ENCODE assay signal across 20 cellular contexts in genomic region chr14:72254202-72254939, GRCh38.
DNase-seq lines count a peak whose midpoint lies in the region; ATAC-seq and TF ChIP-seq lines count a peak whose summit lies in the region.
"Had no signal": no experiment of that assay in that cellular context is flagged by ENCODE, and none has a peak within 500 bp of the region (broad histone marks: within the 10 kb centered on the region; RNA-seq: fewer than 3 reads in every experiment).

No MANE protein-coding gene starts in this region.

- H3K36me3 Mint-ChIP-seq in activated CD4-positive, alpha-beta T cell treated with anti-CD3 and anti-CD28 coated beads for 36 hours (ENCODE audit: low read depth), result no peaks in the 10 kb centered on the region
- H3K36me3 Mint-ChIP-seq in activated CD4-positive, alpha-beta T cell treated with anti-CD3 and anti-CD28 coated beads, Interleukin-2, amount 10 ng/mL, durations not matched to agents 7 days and 5 days (ENCODE audit: low read depth), result no peaks in the 10 kb centered on the region
- H3K36me3 Mint-ChIP-seq: CD4-positive, CD25-positive, alpha-beta regulatory T cell had no signal

- no peak for DNase-seq in activated CD4-positive, alpha-beta T cell treated with anti-CD3 and anti-CD28 coated beads for 36 hours
- no peak for DNase-seq in activated CD4-positive, alpha-beta T cell treated with anti-CD3 and anti-CD28 coated beads, Interleukin-2, amount 10 ng/mL, durations not matched to agents 7 days and 5 days
- DNase-seq in SW480 (ENCODE audit: low spot score) (peak; percentile 21), kidney tubule cell (ENCODE audit: low spot score) (peak; percentile 46), smooth muscle cell (lab: John Stamatoyannopoulos, UW; ENCODE audit: unreplicated experiment) (no peak), erythroblast (lab: John Stamatoyannopoulos, UW) (no peak)
- DNase-seq in effector memory CD4-positive, alpha-beta T cell, result no peak
- DNase-seq: CD4-positive, CD25-positive, alpha-beta regulatory T cell; COR-L47; DMS 273 treated with DMSO at 0.1 percent for 48 hours; DND-41; GOT3; NCI-H1092 treated with DMSO at 0.1 percent for 48 hours; NCI-H146; NCI-H2029 treated with DMSO at 0.1 percent for 48 hours; NCI-H2171; NCI-H446; NCI-H526 treated with DMSO at 0.1 percent for 48 hours had no signal

- TF ChIP-seq POLR2A in erythroblast (IDR thresholded peaks at IDR 0.05; ENCODE audit: low read length), result no peak

- H3K27ac ChIP-seq in smooth muscle cell (ENCODE audit: low read depth), result peak overlapping the region; percentile 6
- no peak overlapping the region for H3K27ac ChIP-seq in effector memory CD4-positive, alpha-beta T cell (ENCODE audit: insufficient read depth, low read length, poor library complexity, severe bottlenecking)

- no peak overlapping the region for H2AFZ ChIP-seq in smooth muscle cell (ENCODE audit: low read depth)

- POLR2A ChIA-PET in activated CD4-positive, alpha-beta T cell treated with anti-CD3 and anti-CD28 coated beads for 36 hours (lab: Charles Lee), result no interaction called here
- POLR2A ChIA-PET in activated CD4-positive, alpha-beta T cell treated with anti-CD3 and anti-CD28 coated beads, Interleukin-2, amount 10 ng/mL, durations not matched to agents 7 days and 5 days (lab: Charles Lee), result no interaction called here

- CTCF ChIA-PET in activated CD4-positive, alpha-beta T cell treated with anti-CD3 and anti-CD28 coated beads for 36 hours (lab: Charles Lee), result interaction anchor here (0.6 kb wide), 1 partner anchor 179 kb away, joined by 3 read pairs; no protein-coding TSS in a partner anchor
- CTCF ChIA-PET in activated CD4-positive, alpha-beta T cell treated with anti-CD3 and anti-CD28 coated beads, Interleukin-2, amount 10 ng/mL, durations not matched to agents 7 days and 5 days (lab: Charles Lee), result no interaction called here

- H3K9ac ChIP-seq in smooth muscle cell (ENCODE audit: low read depth), result no peak overlapping the region

- no peaks in the 10 kb centered on the region for H4K20me1 ChIP-seq in smooth muscle cell (ENCODE audit: low read depth)

- H3K27me3 ChIP-seq in smooth muscle cell (ENCODE audit: low read depth), result no peaks in the 10 kb centered on the region
- H3K27me3 ChIP-seq in effector memory CD4-positive, alpha-beta T cell (replicated peaks; ENCODE audit: control insufficient read depth, insufficient read depth, low read length, poor library complexity, severe bottlenecking), result no peaks in the 10 kb centered on the region

- no peaks in the 10 kb centered on the region for H3K79me2 ChIP-seq in smooth muscle cell (ENCODE audit: low read depth)

- WGBS in smooth muscle cell (ENCODE audit: low lambda C conversion rate), result 70% methylated on average over 2 of the region's 2 CpGs

- H3K9me3 Mint-ChIP-seq in activated CD4-positive, alpha-beta T cell treated with anti-CD3 and anti-CD28 coated beads for 36 hours (ENCODE audit: low read depth), result no peaks in the 10 kb centered on the region
- H3K9me3 Mint-ChIP-seq in activated CD4-positive, alpha-beta T cell treated with anti-CD3 and anti-CD28 coated beads, Interleukin-2, amount 10 ng/mL, durations not matched to agents 7 days and 5 days, result peaks cover 2% of the 10 kb centered on the region

- H3K4me3 ChIP-seq in smooth muscle cell, result no peak overlapping the region
- no peak overlapping the region for H3K4me3 ChIP-seq in effector memory CD4-positive, alpha-beta T cell (ENCODE audit: insufficient read depth, low read depth, low read length, poor library complexity, severe bottlenecking)

- peaks cover 9% of the 10 kb centered on the region for H3K4me1 Mint-ChIP-seq in activated CD4-positive, alpha-beta T cell treated with anti-CD3 and anti-CD28 coated beads for 36 hours
- no peaks in the 10 kb centered on the region for H3K4me1 Mint-ChIP-seq in activated CD4-positive, alpha-beta T cell treated with anti-CD3 and anti-CD28 coated beads, Interleukin-2, amount 10 ng/mL, durations not matched to agents 7 days and 5 days
- H3K4me1 Mint-ChIP-seq: B cell; CD4-positive, CD25-positive, alpha-beta regulatory T cell had no signal

- ATAC-seq in activated CD4-positive, alpha-beta T cell treated with anti-CD3 and anti-CD28 coated beads for 36 hours, result peak; percentile 32
- ATAC-seq: Right ventricle myocardium inferior had no signal

- no peaks in the 10 kb centered on the region for H3K9me3 ChIP-seq in smooth muscle cell (replicated peaks; ENCODE audit: low read depth)
- no peaks in the 10 kb centered on the region for H3K9me3 ChIP-seq in effector memory CD4-positive, alpha-beta T cell (ENCODE audit: control insufficient read depth, low read length)

- intact Hi-C loops in activated CD4-positive, alpha-beta T cell treated with anti-CD3 and anti-CD28 coated beads for 36 hours (cut with DNase I, micrococcal nuclease), result no loop called here

- no peak for TF ChIP-seq CTCF in smooth muscle cell (IDR thresholded peaks at IDR 0.05; ENCODE audit: borderline replicate concordance, insufficient read depth, poor library complexity, severe bottlenecking)

- H3K4me2 ChIP-seq in smooth muscle cell, result no peak overlapping the region

- H3K4me1 ChIP-seq in smooth muscle cell (ENCODE audit: low read depth), result peaks cover 9% of the 10 kb centered on the region
- H3K4me1 ChIP-seq in effector memory CD4-positive, alpha-beta T cell (ENCODE audit: control insufficient read depth, insufficient read depth, low read length, poor library complexity, severe bottlenecking), result no peaks in the 10 kb centered on the region

- no peaks in the 10 kb centered on the region for H3K36me3 ChIP-seq in smooth muscle cell (ENCODE audit: low read depth)
- no peaks in the 10 kb centered on the region for H3K36me3 ChIP-seq in effector memory CD4-positive, alpha-beta T cell (ENCODE audit: control insufficient read depth, insufficient read depth, low read length)

- H3F3A ChIP-seq in smooth muscle cell (ENCODE audit: low read depth), result no peaks in the 10 kb centered on the region

- H3K4me3 Mint-ChIP-seq in activated CD4-positive, alpha-beta T cell treated with anti-CD3 and anti-CD28 coated beads for 36 hours, result no peak overlapping the region
- H3K4me3 Mint-ChIP-seq in activated CD4-positive, alpha-beta T cell treated with anti-CD3 and anti-CD28 coated beads, Interleukin-2, amount 10 ng/mL, durations not matched to agents 7 days and 5 days, result no peak overlapping the region
- H3K4me3 Mint-ChIP-seq: B cell; CD4-positive, CD25-positive, alpha-beta regulatory T cell had no signal

- no peaks in the 10 kb centered on the region for H3K27me3 Mint-ChIP-seq in activated CD4-positive, alpha-beta T cell treated with anti-CD3 and anti-CD28 coated beads for 36 hours
- H3K27me3 Mint-ChIP-seq in activated CD4-positive, alpha-beta T cell treated with anti-CD3 and anti-CD28 coated beads, Interleukin-2, amount 10 ng/mL, durations not matched to agents 7 days and 5 days, result peaks cover 9% of the 10 kb centered on the region

- no peak overlapping the region for H3K27ac Mint-ChIP-seq in activated CD4-positive, alpha-beta T cell treated with anti-CD3 and anti-CD28 coated beads for 36 hours
- H3K27ac Mint-ChIP-seq in activated CD4-positive, alpha-beta T cell treated with anti-CD3 and anti-CD28 coated beads, Interleukin-2, amount 10 ng/mL, durations not matched to agents 7 days and 5 days, result no peak overlapping the region
- H3K27ac Mint-ChIP-seq: B cell; CD4-positive, CD25-positive, alpha-beta regulatory T cell had no signal

Comparison
In these comparisons a context has a peak if more than half of its experiments do, and no peak if none do; other contexts are left out.
1. DNase-seq: peak in SW480 (single experiment) and kidney tubule cell (single experiment); none in activated CD4-positive, alpha-beta T cell treated with anti-CD3 and anti-CD28 coated beads for 36 hours (single experiment), activated CD4-positive, alpha-beta T cell treated with anti-CD3 and anti-CD28 coated beads, Interleukin-2, amount 10 ng/mL, durations not matched to agents 7 days and 5 days (single experiment), smooth muscle cell (single experiment), effector memory CD4-positive, alpha-beta T cell (0 of 3) and erythroblast (0 of 2).